Comparison of ENCODE assay signal across 1 cellular context in the genomic region with DNA sequence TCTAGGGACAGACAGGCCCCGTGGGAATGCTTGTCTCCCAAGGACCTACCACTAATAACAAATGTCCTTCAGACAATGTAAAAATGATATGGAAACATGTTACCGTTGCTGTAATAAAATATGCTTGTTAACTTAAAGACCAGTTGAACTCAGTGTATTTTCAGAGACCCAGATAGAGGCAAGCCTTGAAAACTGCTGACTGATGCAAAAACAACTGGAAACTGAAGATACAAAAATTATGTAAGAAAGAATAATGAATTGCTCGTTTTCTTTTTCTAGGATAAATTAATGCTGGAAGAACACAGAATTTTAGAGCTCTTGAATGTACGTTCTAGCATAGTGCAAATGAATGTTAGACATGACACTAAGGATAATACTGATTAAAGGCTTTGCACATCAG.
TF ChIP-seq lines count a peak whose summit lies in the region.

No MANE protein-coding gene starts in this region.

TF ChIP-seq in HepG2, 621 proteins besides CTCF, POLR2A, EP300 and RAD21 (continued from another document):
- TF ChIP-seq, protein P1, sequence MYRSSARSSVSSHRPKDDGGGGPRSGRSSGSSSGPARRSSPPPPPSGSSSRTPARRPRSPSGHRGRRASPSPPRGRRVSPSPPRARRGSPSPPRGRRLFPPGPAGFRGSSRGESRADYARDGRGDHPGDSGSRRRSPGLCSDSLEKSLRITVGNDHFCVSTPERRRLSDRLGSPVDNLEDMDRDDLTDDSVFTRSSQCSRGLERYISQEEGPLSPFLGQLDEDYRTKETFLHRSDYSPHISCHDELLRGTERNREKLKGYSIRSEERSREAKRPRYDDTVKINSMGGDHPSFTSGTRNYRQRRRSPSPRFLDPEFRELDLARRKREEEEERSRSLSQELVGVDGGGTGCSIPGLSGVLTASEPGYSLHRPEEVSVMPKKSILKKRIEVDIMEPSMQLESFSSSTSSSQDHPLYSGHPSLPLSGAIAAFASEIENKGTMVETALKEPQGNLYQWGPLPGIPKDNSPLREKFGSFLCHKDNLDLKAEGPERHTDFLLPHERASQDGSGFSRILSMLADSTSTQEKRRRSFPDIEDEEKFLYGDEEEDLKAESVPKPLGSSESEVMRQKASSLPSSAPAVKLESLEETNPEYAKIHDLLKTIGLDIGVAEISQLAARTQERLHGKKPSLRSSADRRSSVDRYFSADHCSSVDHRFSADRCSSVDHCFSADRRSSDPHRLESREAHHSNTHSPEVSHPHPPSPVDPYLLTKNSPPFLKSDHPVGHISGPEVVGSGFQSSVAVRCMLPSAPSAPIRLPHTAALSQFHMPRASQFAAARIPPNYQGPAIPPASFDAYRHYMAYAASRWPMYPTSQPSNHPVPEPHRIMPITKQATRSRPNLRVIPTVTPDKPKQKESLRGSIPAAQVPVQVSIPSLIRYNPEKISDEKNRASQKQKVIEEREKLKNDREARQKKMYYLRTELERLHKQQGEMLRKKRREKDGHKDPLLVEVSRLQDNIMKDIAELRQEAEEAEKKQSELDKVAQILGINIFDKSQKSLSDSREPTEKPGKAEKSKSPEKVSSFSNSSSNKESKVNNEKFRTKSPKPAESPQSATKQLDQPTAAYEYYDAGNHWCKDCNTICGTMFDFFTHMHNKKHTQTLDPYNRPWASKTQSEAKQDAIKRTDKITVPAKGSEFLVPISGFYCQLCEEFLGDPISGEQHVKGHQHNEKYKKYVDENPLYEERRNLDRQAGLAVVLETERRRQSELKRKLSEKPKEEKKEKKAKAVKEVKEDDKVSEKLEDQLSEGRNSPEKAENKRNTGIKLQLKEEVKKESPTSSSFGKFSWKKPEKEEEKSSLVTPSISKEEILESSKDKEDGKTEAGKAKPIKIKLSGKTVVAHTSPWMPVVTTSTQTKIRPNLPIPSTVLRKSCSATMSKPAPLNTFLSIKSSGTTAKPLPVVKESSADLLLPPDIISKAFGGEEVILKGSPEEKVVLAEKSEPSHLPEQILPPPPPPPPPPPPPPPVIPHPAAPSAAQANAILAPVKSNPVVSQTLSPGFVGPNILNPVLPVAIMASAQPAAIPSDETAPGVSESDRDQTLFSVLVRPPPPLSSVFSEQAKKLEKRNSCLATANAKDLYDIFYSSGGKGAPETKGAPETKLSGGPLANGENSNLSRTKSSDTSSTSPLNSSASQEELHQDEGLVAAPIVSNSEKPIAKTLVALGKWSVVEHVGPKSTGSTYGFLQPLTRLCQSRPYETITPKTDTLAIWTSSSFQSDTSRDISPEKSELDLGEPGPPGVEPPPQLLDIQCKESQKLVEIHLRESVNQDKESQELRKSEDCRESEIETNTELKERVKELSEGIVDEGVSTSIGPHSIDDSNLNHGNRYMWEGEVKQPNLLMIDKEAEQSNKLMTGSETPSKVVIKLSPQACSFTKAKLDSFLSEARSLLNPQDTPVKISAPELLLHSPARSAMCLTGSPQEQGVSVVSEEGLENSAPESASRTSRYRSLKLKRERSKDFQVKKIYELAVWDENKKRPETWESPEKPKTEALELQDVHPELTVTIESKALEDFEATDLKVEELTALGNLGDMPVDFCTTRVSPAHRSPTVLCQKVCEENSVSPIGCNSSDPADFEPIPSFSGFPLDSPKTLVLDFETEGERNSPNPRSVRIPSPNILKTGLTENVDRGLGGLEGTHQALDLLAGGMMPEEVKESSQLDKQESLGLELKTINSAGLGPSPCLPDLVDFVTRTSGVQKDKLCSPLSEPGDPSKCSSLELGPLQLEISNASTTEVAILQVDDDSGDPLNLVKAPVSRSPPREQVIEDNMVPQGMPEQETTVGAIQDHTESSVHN (CRISPR knock-in tag; IDR thresholded peaks at IDR 0.05) = no peak
- TF ChIP-seq GFI1 (CRISPR knock-in tag; IDR thresholded peaks at IDR 0.05; ENCODE audit: borderline replicate concordance) (no peak), ZSCAN9 (CRISPR knock-in tag; IDR thresholded peaks at IDR 0.05; ENCODE audit: borderline replicate concordance) (no peak), MAFF (IDR thresholded peaks at IDR 0.05; ENCODE audit: low read depth, low read length) (peak; percentile 99), RBM22 (optimal IDR thresholded peaks at IDR 0.05; ENCODE audit: low read length) (no peak)
TF ChIP-seq in HepG2: peak in this region for 2.
